8 cellular contexts compared by ENCODE assay signal in genomic region chr7:2399848-2400587, GRCh38. TPM values are rescaled to one million over a fixed set of nuclear protein-coding genes. Genes with fewer than 3 reads are reported as not detected.
DNase-seq lines count a peak whose midpoint lies in the region; ATAC-seq lines count a peak whose summit lies in the region.

No MANE protein-coding gene starts in this region.

- peak overlapping the region; percentile 24 for H3K4me3 Mint-ChIP-seq in activated CD4-positive, alpha-beta T cell treated with anti-CD3 and anti-CD28 coated beads, Interleukin-2, amount 10 ng/mL, durations not matched to agents 24 days and 14 days

- WGBS in adipose tissue, 3 donors: 10 to 21% (median 11%) methylated on average over 6 of the region's 6 CpGs

- H3K27ac Mint-ChIP-seq in activated CD4-positive, alpha-beta T cell treated with anti-CD3 and anti-CD28 coated beads, Interleukin-2, amount 10 ng/mL, durations not matched to agents 24 days and 14 days: peak overlapping the region; percentile 69

- no peaks in the 10 kb centered on the region for H3K27me3 Mint-ChIP-seq in activated CD4-positive, alpha-beta T cell treated with anti-CD3 and anti-CD28 coated beads, Interleukin-2, amount 10 ng/mL, durations not matched to agents 24 days and 14 days

- peak; percentile 74 for DNase-seq in activated CD4-positive, alpha-beta T cell treated with anti-CD3 and anti-CD28 coated beads, Interleukin-2, amount 10 ng/mL, durations not matched to agents 24 days and 14 days
- no peak for DNase-seq in activated CD4-positive, alpha-beta T cell treated with anti-CD3 and anti-CD28 coated beads for 48 hours
- peak; percentile 69 for DNase-seq in NCI-H2171 (lab: John Stamatoyannopoulos, UW)
- peak; percentile 89 for DNase-seq in left cardiac atrium
- DNase-seq in pulmonary artery endothelial cell (ENCODE audit: low read depth, low spot score): peak; percentile 83

- H3K27ac ChIP-seq in adipose tissue (ENCODE audit: low read depth, low read length): peak overlapping the region; percentile 49

- ATAC-seq in left cardiac atrium (peak in 1 of 2 donors; percentile 17), GM19397 (IDR thresholded peaks at IDR 0.05; ENCODE audit: unreplicated experiment) (no peak), GM21717 (IDR thresholded peaks at IDR 0.05; ENCODE audit: unreplicated experiment) (no peak)

- intact Hi-C loops in activated CD4-positive, alpha-beta T cell treated with anti-CD3 and anti-CD28 coated beads, Interleukin-2, amount 10 ng/mL, durations not matched to agents 24 days and 14 days (cut with micrococcal nuclease): loop anchor here (5.0 kb wide), 4 partner anchors 48 to 168 kb away; partner anchors contain the start of genes BRAT1, EIF3B, IQCE and MAD1L1
- intact Hi-C loops in left cardiac atrium (cut with DNase I): no loop called here

- no peaks in the 10 kb centered on the region for H3K9me3 Mint-ChIP-seq in activated CD4-positive, alpha-beta T cell treated with anti-CD3 and anti-CD28 coated beads, Interleukin-2, amount 10 ng/mL, durations not matched to agents 24 days and 14 days

- H3K4me1 Mint-ChIP-seq in activated CD4-positive, alpha-beta T cell treated with anti-CD3 and anti-CD28 coated beads, Interleukin-2, amount 10 ng/mL, durations not matched to agents 24 days and 14 days: peaks cover 27% of the 10 kb centered on the region

- no peaks in the 10 kb centered on the region for H3K36me3 Mint-ChIP-seq in activated CD4-positive, alpha-beta T cell treated with anti-CD3 and anti-CD28 coated beads, Interleukin-2, amount 10 ng/mL, durations not matched to agents 24 days and 14 days (ENCODE audit: low read depth)

RNA-seq across cellular contexts. Expression of gene CHST12, which starts 3.4 kb away (rescaled TPM):
- 5.8 and 6.4 TPM in 2 replicates for total RNA-seq in activated CD4-positive, alpha-beta T cell treated with anti-CD3 and anti-CD28 coated beads, Interleukin-2, amount 10 ng/mL, durations not matched to agents 24 days and 14 days
- 10 to 100 TPM; 10.5 to 20.4 (median 15.7) TPM for polyA plus RNA-seq in adipose tissue
- total RNA-seq in left cardiac atrium (10 to 100 TPM; 18.4 to 19.8 TPM), pulmonary artery endothelial cell (7.5 and 8.3 TPM in 2 replicates)

RNA-seq across cellular contexts. Expression of gene EIF3B, which starts 45.4 kb away (rescaled TPM):
- total RNA-seq in activated CD4-positive, alpha-beta T cell treated with anti-CD3 and anti-CD28 coated beads, Interleukin-2, amount 10 ng/mL, durations not matched to agents 24 days and 14 days: 284 TPM in 2 replicates
- polyA plus RNA-seq in adipose tissue: 100 to 1,000 TPM in 1 of 3 donors, 10 to 100 TPM in 2; 64.8 to 130 (median 74.6) TPM
- 10 to 100 TPM; 59.6 to 96.1 TPM for total RNA-seq in left cardiac atrium
- 280 and 312 TPM in 2 replicates for total RNA-seq in pulmonary artery endothelial cell
